ENCODE assay signal across 19 cellular contexts in the genomic region with DNA sequence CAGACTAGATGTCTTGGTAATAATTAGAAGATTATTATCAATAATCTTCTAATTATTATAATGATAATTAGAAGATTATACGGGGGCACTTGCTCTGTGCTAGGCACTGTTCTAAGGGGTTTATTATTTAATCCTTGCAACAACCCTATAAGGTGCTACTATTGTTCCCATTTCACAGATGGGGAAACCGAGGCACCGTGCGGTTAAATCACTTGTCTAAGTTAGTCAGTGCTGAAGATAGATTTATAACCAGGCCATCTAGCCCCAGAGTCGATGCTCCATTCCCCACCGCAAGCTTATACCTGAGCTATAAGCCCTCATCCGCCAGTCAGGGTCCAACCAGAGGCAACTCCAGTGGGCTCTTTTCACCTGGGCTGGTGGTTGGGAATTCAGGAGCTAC. TPM values are rescaled to one million over a fixed set of nuclear protein-coding genes. Genes with fewer than 3 reads are reported as not detected.
"Had no signal": no experiment of that assay in that cellular context is flagged by ENCODE, and none has a peak within 500 bp of the region (broad histone marks: within the 10 kb centered on the region; RNA-seq: fewer than 3 reads in every experiment).

No MANE protein-coding gene starts in this region.

- H3K27ac ChIP-seq: esophagus squamous epithelium, neutrophil, sigmoid colon, thoracic aorta, transverse colon had no signal

- DNase-seq: effector memory CD8-positive, alpha-beta T cell; esophagus squamous epithelium; foreskin keratinocyte; mucosa of descending colon; naive thymus-derived CD8-positive, alpha-beta T cell; sigmoid colon; stimulated activated CD4-positive, alpha-beta T cell treated with anti-CD3 and anti-CD28 coated beads, Interleukin-2, amount 100 ng/mL, for 24 hours; stimulated activated CD4-positive, alpha-beta T cell treated with anti-CD3 and anti-CD28 coated beads, Interleukin-4, amount 100 ng/mL, for 4 hours; stimulated activated naive B cell treated with anti-CD40 and anti-IgM and Interleukin-4, amounts not matched to agents 10 μg/mL and 1 μg/mL and 100 μg/mL, for 72 hours; stimulated activated naive CD8-positive, alpha-beta T cell treated with anti-CD3 and anti-CD28 coated beads, Interleukin-15, amount 100 ng/mL, for 72 hours; transverse colon had no signal

- ATAC-seq: effector memory CD8-positive, alpha-beta T cell; foreskin keratinocyte; mucosa of descending colon; naive thymus-derived CD8-positive, alpha-beta T cell; stimulated activated naive B cell treated with anti-CD40 and anti-IgM and Interleukin-4, amounts not matched to agents 10 μg/mL and 1 μg/mL and 100 μg/mL, for 72 hours; stimulated activated naive CD8-positive, alpha-beta T cell treated with anti-CD3 and anti-CD28 coated beads, Interleukin-15, amount 100 ng/mL, for 72 hours had no signal

- H3K4me3 ChIP-seq: esophagus squamous epithelium, mucosa of descending colon, sigmoid colon, skin epidermis, thoracic aorta, transverse colon had no signal

- H3K27me3 ChIP-seq: foreskin keratinocyte had no signal

- H3K36me3 ChIP-seq: esophagus squamous epithelium, neutrophil, sigmoid colon, thoracic aorta, transverse colon had no signal

- H3K9me3 ChIP-seq: esophagus squamous epithelium, mucosa of descending colon, neutrophil, sigmoid colon, thoracic aorta, transverse colon had no signal

RNA-seq across cellular contexts. Expression of a gene that starts 2.0 kb away (rescaled TPM):
- total RNA-seq: lung microvascular endothelial cell; mucosa of descending colon; naive thymus-derived CD8-positive, alpha-beta T cell; osteoblast; sigmoid colon; subcutaneous adipose tissue; thoracic aorta; transverse colon had no signal
- polyA plus RNA-seq: liver; naive thymus-derived CD8-positive, alpha-beta T cell; neural cell; sigmoid colon had no signal

RNA-seq across cellular contexts. Expression of a gene that starts 49.8 kb away (rescaled TPM):
- total RNA-seq: naive thymus-derived CD8-positive, alpha-beta T cell had no signal
